In genomic region chr6:131538615-131539014, GRCh38 we compare ENCODE assay signal across 10 cellular contexts. TPM values are rescaled to one million over a fixed set of nuclear protein-coding genes. Genes with fewer than 3 reads are reported as not detected.
"Had no signal": no experiment of that assay in that cellular context is flagged by ENCODE, and none has a peak within 500 bp of the region (broad histone marks: within the 10 kb centered on the region; RNA-seq: fewer than 3 reads in every experiment).

No MANE protein-coding gene starts in this region.

RNA-seq across cellular contexts. Expression of gene ARG1, which starts 34.4 kb away (rescaled TPM):
- total RNA-seq: OCI-LY7, PC-3, PC-9, Peyer's patch, Right ventricle myocardium superior, RPMI7951, SJCRH30, SJSA1, SK-MEL-5 had no signal
- polyA plus RNA-seq: SK-N-SH had no signal
